13 cellular contexts compared by ENCODE assay signal in genomic region chr1:43074244-43074643, GRCh38.
DNase-seq lines count a peak whose midpoint lies in the region; ATAC-seq, FAIRE-seq and TF ChIP-seq lines count a peak whose summit lies in the region.
"Had no signal": no experiment of that assay in that cellular context is flagged by ENCODE, and none has a peak within 500 bp of the region (broad histone marks: within the 10 kb centered on the region; RNA-seq: fewer than 3 reads in every experiment).

No MANE protein-coding gene starts in this region.

- H3K9me2 ChIP-seq in GM23338 (ENCODE audit: insufficient read depth): 0 out of 2 replicates have a peak, but pooled peaks cover 4% of the 10 kb centered on the region

- H3K4me1 ChIP-seq in GM23338 (ENCODE audit: insufficient read depth): peaks cover 11% of the 10 kb centered on the region; the same call in 1 of the 2 replicates
- H3K4me1 ChIP-seq in SJCRH30: no peaks in the 10 kb centered on the region
- H3K4me1 ChIP-seq in keratinocyte (ENCODE audit: control insufficient read depth, extremely low read depth, insufficient read depth, low read length): peaks cover 5% of the 10 kb centered on the region

- no peaks in the 10 kb centered on the region for H3K27me3 ChIP-seq in GM23338 (ENCODE audit: insufficient read depth)
- H3K27me3 ChIP-seq in SJCRH30: no peaks in the 10 kb centered on the region
- H3K27me3 ChIP-seq in keratinocyte (ENCODE audit: control insufficient read depth, extremely low read depth, insufficient read depth, low read length): no peaks in the 10 kb centered on the region
- H3K27me3 ChIP-seq: ovary, testis had no signal

- H3K9me3 ChIP-seq in SJCRH30 (replicated peaks): no peaks in the 10 kb centered on the region
- H3K9me3 ChIP-seq in keratinocyte (ENCODE audit: control insufficient read depth, low read depth, low read length): no peaks in the 10 kb centered on the region
- H3K9me3 ChIP-seq: ovary, testis had no signal

- H3K79me2 ChIP-seq in GM23338 (replicated peaks; ENCODE audit: insufficient read depth) (no peaks in the 10 kb centered on the region), keratinocyte (ENCODE audit: control insufficient read depth, insufficient read depth, low read length) (no peaks in the 10 kb centered on the region)

- no peak overlapping the region for H3K27ac ChIP-seq in GM23338 (ENCODE audit: low read depth)
- H3K27ac ChIP-seq in SJCRH30: no peak overlapping the region
- H3K27ac ChIP-seq in keratinocyte (ENCODE audit: control insufficient read depth, insufficient read depth, low read length): no peak overlapping the region
- H3K27ac ChIP-seq: coronary artery, ovary, testis had no signal

- TF ChIP-seq CTCF in GM23338 (conservative IDR thresholded peaks at IDR 0.05; ENCODE audit: low read depth in 2 of 2) (peak; percentile 37 to 69), keratinocyte (optimal IDR thresholded peaks at IDR 0.05 in 1 of 3, IDR thresholded peaks at IDR 0.05 in 1 of 3, conservative IDR thresholded peaks at IDR 0.05 in 1 of 3; ENCODE audit: extremely low read depth in 1 of 3, insufficient read depth in 2 of 3, low read length in 3 of 3) (peak in 2 of 3 experiments; percentile 44 to 55)

- H3K9ac ChIP-seq in keratinocyte (ENCODE audit: control insufficient read depth, extremely low read depth, insufficient read depth, low read length): no peak overlapping the region

- H3K36me3 Mint-ChIP-seq in GM23338 (ENCODE audit: low read depth): no peaks in the 10 kb centered on the region

- no peak overlapping the region for H3K27ac Mint-ChIP-seq in GM23338
- H3K27ac Mint-ChIP-seq: activated naive CD8-positive, alpha-beta T cell treated with anti-CD3 and anti-CD28 coated beads, Interleukin-2, amount 50 U/mL, for 24 hours had no signal

- no peak for FAIRE-seq in keratinocyte (lab: Jason Lieb, UNC)

- dilution Hi-C loops in keratinocyte (cut with MboI; ENCODE audit: extremely low pct_ligation_motif_present, low sequenced_read_pairs): no loop called here

- no peaks in the 10 kb centered on the region for H4K20me1 ChIP-seq in GM23338 (replicated peaks; ENCODE audit: insufficient read depth)
- no peaks in the 10 kb centered on the region for H4K20me1 ChIP-seq in keratinocyte (ENCODE audit: control insufficient read depth, extremely low read depth, insufficient read depth, low read length)

- H3K9me1 ChIP-seq in keratinocyte (ENCODE audit: control insufficient read depth, extremely low read depth, insufficient read depth, low read length): no peaks in the 10 kb centered on the region

- peaks cover 25% of the 10 kb centered on the region for H3K4me1 Mint-ChIP-seq in GM23338

- H3K4me3 ChIP-seq in GM23338 (no peak overlapping the region), SJCRH30 (no peak overlapping the region), keratinocyte (ENCODE audit: control insufficient read depth in 2 of 3, extremely low read depth in 1 of 3, insufficient read depth in 2 of 3, low read depth in 1 of 3, low read length in 3 of 3) (no peak overlapping the region)
- H3K4me3 ChIP-seq: coronary artery, ovary, testis had no signal

- ATAC-seq in GM23338 (peak; percentile 56), GM19324 (IDR thresholded peaks at IDR 0.05; ENCODE audit: low FRiP score, unreplicated experiment) (no peak), HG02763 (IDR thresholded peaks at IDR 0.05; ENCODE audit: unreplicated experiment) (no peak)

- H3K4me2 ChIP-seq in GM23338 (no peak overlapping the region), keratinocyte (ENCODE audit: control insufficient read depth, extremely low read depth, insufficient read depth, low read depth, low read length) (no peak overlapping the region)

- DNase-seq in DMS53 (lab: John Stamatoyannopoulos, UW): peak; percentile 55
- no peak for DNase-seq in DMS53 treated with DMSO at 0.1 percent for 48 hours (lab: John Stamatoyannopoulos, UW; ENCODE audit: unreplicated experiment)
- peak; percentile 65 for DNase-seq in GM23338 (ENCODE audit: low spot score)
- peak; percentile 30 to 52 for DNase-seq in SJCRH30
- no peak for DNase-seq in keratinocyte (ENCODE audit: low read depth, low spot score)
- DNase-seq in AG08395 (ENCODE audit: low spot score): no peak
- DNase-seq: 8988T had no signal

- H3F3A ChIP-seq in GM23338 (replicated peaks; ENCODE audit: low read depth): 0 out of 2 replicates have a peak, but pooled peaks cover 4% of the 10 kb centered on the region

- H3K36me3 ChIP-seq in GM23338 (ENCODE audit: insufficient read depth) (no peaks in the 10 kb centered on the region), SJCRH30 (no peaks in the 10 kb centered on the region), keratinocyte (ENCODE audit: control insufficient read depth in 2 of 2, extremely low read depth in 1 of 2, insufficient read depth in 2 of 2, low read length in 2 of 2) (no peaks in the 10 kb centered on the region)
- H3K36me3 ChIP-seq: ovary had no signal

- H3K4me3 Mint-ChIP-seq in GM23338: no peak overlapping the region
- H3K4me3 Mint-ChIP-seq: activated naive CD8-positive, alpha-beta T cell treated with anti-CD3 and anti-CD28 coated beads, Interleukin-2, amount 50 U/mL, for 24 hours had no signal

- H2AFZ ChIP-seq in GM23338: no peak overlapping the region; the same call in 1 of the 2 replicates
- no peak overlapping the region for H2AFZ ChIP-seq in keratinocyte (ENCODE audit: control insufficient read depth, low read length)

- H3K9me3 Mint-ChIP-seq in GM23338: no peaks in the 10 kb centered on the region; the same call in 2 of the 3 replicates
- H3K9me3 Mint-ChIP-seq: activated naive CD8-positive, alpha-beta T cell treated with anti-CD3 and anti-CD28 coated beads, Interleukin-2, amount 50 U/mL, for 24 hours had no signal

- H3K27me3 Mint-ChIP-seq in GM23338 (ENCODE audit: insufficient read depth, low read depth, poor library complexity): peaks cover 2% of the 10 kb centered on the region
- H3K27me3 Mint-ChIP-seq: activated naive CD8-positive, alpha-beta T cell treated with anti-CD3 and anti-CD28 coated beads, Interleukin-2, amount 50 U/mL, for 24 hours had no signal

TF ChIP-seq in GM23338, 12 proteins besides CTCF, POLR2A, EP300 and RAD21 (continues in another document):
- no peak for TF ChIP-seq ZNF462 (CRISPR knock-in tag; IDR thresholded peaks at IDR 0.05)
- no peak for TF ChIP-seq ZNF331 (CRISPR knock-in tag; IDR thresholded peaks at IDR 0.05; ENCODE audit: low read depth)

Comparison
In these comparisons a context has a peak if more than half of its experiments do, and no peak if none do; other contexts are left out.
1. DNase-seq: peak in DMS53 (single experiment), GM23338 (single experiment) and SJCRH30 (2 of 2); none in DMS53 treated with DMSO at 0.1 percent for 48 hours (single experiment), keratinocyte (single experiment) and AG08395 (single experiment).